ENCODE assay signal across 1 cellular context in the genomic region with DNA sequence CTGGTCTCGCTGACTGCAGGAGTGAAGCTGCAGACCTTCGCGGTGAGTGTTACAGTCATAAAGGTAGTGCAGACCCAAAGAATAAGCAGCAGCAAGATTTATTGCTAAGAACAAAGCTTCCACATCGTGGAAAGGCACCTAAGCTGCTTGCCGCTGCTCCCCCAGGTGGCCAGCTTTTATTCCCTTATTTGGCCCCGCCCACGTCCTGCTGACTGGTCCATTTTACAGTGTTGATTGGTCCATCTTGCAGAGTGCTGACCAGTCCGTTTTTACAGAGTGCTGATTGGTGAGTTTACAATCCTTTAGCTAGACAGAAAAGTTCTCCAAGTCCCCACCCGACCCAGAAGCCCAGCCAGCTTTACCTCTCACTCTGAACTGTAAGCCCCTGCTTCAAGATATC.
TF ChIP-seq lines count a peak whose summit lies in the region.

No MANE protein-coding gene starts in this region.

TF ChIP-seq in H1, 55 proteins besides CTCF, POLR2A, EP300 and RAD21:
- TF ChIP-seq RNF2 (IDR thresholded peaks at IDR 0.05; ENCODE audit: borderline replicate concordance, low read depth, low read length, missing control alignments, poor library complexity, severe bottlenecking) (no peak), MAFK (IDR thresholded peaks at IDR 0.05; ENCODE audit: low read depth, low read length) (peak; percentile 40; the same call in 1 of the 2 replicates)
